Comparison of ENCODE assay signal across 1 cellular context in the genomic region with DNA sequence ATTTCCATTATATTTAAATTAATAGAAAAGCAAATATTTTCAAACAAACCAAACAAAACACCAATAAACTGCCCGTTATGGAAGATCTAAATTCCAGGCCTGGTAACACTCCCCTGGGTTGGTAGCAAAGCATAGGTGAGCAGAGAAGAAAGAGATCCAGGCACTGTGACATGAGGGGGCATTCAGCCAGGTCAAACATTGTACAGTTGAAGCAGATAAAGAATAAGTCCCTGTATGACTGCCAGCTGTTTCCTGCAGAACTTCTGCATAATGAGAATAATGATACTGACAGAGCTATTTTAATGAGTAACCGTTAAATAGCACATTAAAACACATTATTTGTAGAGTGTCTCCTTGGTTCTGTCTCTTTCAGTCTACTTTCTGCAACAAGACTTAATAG.
TF ChIP-seq lines count a peak whose summit lies in the region.

No MANE protein-coding gene starts in this region.

TF ChIP-seq in GM12878, 131 proteins besides CTCF, POLR2A, EP300 and RAD21:
- TF ChIP-seq EED (IDR thresholded peaks at IDR 0.05; ENCODE audit: low read depth) (no peak), HDAC6 (IDR thresholded peaks at IDR 0.05; ENCODE audit: unreplicated experiment) (no peak), BCL11A (IDR thresholded peaks at IDR 0.05; ENCODE audit: low read depth, low read length) (no peak), TCF7 (IDR thresholded peaks at IDR 0.05; ENCODE audit: borderline replicate concordance) (no peak), PML (IDR thresholded peaks at IDR 0.05; ENCODE audit: low read length) (no peak), NFYA (IDR thresholded peaks at IDR 0.05; ENCODE audit: borderline replicate concordance, low read depth, low read length) (no peak), SP1 (IDR thresholded peaks at IDR 0.05; ENCODE audit: low read depth, low read length) (no peak), RUNX3 (IDR thresholded peaks at IDR 0.05; ENCODE audit: low read length) (no peak), TARDBP (IDR thresholded peaks at IDR 0.05; ENCODE audit: borderline replicate concordance) (no peak)
- TF ChIP-seq, protein P1, sequence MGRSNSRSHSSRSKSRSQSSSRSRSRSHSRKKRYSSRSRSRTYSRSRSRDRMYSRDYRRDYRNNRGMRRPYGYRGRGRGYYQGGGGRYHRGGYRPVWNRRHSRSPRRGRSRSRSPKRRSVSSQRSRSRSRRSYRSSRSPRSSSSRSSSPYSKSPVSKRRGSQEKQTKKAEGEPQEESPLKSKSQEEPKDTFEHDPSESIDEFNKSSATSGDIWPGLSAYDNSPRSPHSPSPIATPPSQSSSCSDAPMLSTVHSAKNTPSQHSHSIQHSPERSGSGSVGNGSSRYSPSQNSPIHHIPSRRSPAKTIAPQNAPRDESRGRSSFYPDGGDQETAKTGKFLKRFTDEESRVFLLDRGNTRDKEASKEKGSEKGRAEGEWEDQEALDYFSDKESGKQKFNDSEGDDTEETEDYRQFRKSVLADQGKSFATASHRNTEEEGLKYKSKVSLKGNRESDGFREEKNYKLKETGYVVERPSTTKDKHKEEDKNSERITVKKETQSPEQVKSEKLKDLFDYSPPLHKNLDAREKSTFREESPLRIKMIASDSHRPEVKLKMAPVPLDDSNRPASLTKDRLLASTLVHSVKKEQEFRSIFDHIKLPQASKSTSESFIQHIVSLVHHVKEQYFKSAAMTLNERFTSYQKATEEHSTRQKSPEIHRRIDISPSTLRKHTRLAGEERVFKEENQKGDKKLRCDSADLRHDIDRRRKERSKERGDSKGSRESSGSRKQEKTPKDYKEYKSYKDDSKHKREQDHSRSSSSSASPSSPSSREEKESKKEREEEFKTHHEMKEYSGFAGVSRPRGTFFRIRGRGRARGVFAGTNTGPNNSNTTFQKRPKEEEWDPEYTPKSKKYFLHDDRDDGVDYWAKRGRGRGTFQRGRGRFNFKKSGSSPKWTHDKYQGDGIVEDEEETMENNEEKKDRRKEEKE (IDR thresholded peaks at IDR 0.05): no peak
- TF ChIP-seq, protein P2, sequence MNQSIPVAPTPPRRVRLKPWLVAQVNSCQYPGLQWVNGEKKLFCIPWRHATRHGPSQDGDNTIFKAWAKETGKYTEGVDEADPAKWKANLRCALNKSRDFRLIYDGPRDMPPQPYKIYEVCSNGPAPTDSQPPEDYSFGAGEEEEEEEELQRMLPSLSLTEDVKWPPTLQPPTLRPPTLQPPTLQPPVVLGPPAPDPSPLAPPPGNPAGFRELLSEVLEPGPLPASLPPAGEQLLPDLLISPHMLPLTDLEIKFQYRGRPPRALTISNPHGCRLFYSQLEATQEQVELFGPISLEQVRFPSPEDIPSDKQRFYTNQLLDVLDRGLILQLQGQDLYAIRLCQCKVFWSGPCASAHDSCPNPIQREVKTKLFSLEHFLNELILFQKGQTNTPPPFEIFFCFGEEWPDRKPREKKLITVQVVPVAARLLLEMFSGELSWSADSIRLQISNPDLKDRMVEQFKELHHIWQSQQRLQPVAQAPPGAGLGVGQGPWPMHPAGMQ (IDR thresholded peaks at IDR 0.05; ENCODE audit: borderline replicate concordance): no peak
- TF ChIP-seq, protein P3, sequence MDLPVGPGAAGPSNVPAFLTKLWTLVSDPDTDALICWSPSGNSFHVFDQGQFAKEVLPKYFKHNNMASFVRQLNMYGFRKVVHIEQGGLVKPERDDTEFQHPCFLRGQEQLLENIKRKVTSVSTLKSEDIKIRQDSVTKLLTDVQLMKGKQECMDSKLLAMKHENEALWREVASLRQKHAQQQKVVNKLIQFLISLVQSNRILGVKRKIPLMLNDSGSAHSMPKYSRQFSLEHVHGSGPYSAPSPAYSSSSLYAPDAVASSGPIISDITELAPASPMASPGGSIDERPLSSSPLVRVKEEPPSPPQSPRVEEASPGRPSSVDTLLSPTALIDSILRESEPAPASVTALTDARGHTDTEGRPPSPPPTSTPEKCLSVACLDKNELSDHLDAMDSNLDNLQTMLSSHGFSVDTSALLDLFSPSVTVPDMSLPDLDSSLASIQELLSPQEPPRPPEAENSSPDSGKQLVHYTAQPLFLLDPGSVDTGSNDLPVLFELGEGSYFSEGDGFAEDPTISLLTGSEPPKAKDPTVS (IDR thresholded peaks at IDR 0.05; ENCODE audit: low read depth, low read length): no peak
